9 cellular contexts compared by ENCODE assay signal in genomic region chr5:84384604-84385575, GRCh38. TPM values are rescaled to one million over a fixed set of nuclear protein-coding genes. Genes with fewer than 3 reads are reported as not detected.
A peak's percentile ranks its signal among the peaks of the same experiment; 100 is the strongest.
DNase-seq lines count a peak whose midpoint lies in the region; ATAC-seq and TF ChIP-seq lines count a peak whose summit lies in the region.
"Had no signal": no experiment of that assay in that cellular context is flagged by ENCODE, and none has a peak within 500 bp of the region (broad histone marks: within the 10 kb centered on the region; RNA-seq: fewer than 3 reads in every experiment).

TSS of gene EDIL3 (minus strand) at chr5:84384880. CDS start at chr5:84384374, 506 bp downstream.

- DNase-seq in NCI-H510A treated with DMSO at 0.1 percent for 48 hours (lab: John Stamatoyannopoulos, UW) (peak; percentile 33), NCI-H510A (lab: John Stamatoyannopoulos, UW) (no peak), adrenal gland (peak in 6 of 7 donors; percentile 34 to 60 (median 50)), left cardiac atrium (peak; percentile 40), posterior cingulate gyrus (peak; percentile 66 to 97 (median 80)), HUDEP-2 (lab: John Stamatoyannopoulos, UW; ENCODE audit: unreplicated experiment in 76 of 76) (no peak), NAMALWA (ENCODE audit: low spot score) (no peak), NCI-H526 treated with DMSO at 0.1 percent for 48 hours (lab: John Stamatoyannopoulos, UW) (no peak)

- peaks cover 16% of the 10 kb centered on the region for H3K27me3 ChIP-seq in adrenal gland
- H3K27me3 ChIP-seq: BLaER1 treated with 17β-estradiol and CSF1 and Interleukin-3, amounts not matched to agents 10 nM and 100 nM had no signal

- peak; percentile 54 to 62 for ATAC-seq in left cardiac atrium

- peak within 1 kb of the TSS in 3 of 5 donors; percentile 41 to 54 (median 51) for H3K27ac ChIP-seq in adrenal gland
- H3K27ac ChIP-seq: BLaER1 treated with 17β-estradiol and CSF1 and Interleukin-3, amounts not matched to agents 10 nM and 100 nM had no signal

- H3K4me1 ChIP-seq in adrenal gland (replicated peaks in 1 of 2) = no peaks in the 10 kb centered on the region
- H3K4me1 ChIP-seq: BLaER1 treated with 17β-estradiol and CSF1 and Interleukin-3, amounts not matched to agents 10 nM and 100 nM had no signal

- H3K36me3 ChIP-seq in adrenal gland (replicated peaks in 1 of 2) = no peaks in the 10 kb centered on the region
- H3K36me3 ChIP-seq: BLaER1 treated with 17β-estradiol and CSF1 and Interleukin-3, amounts not matched to agents 10 nM and 100 nM had no signal

- 1 to 5% (median 2%) methylated on average over 16 to 54 of the region's 54 CpGs for WGBS in adrenal gland, 4 donors

- intact Hi-C loops in adrenal gland (cut with DNase I) (loop anchor here in 1 of 2 donors (10.0 kb wide), 1 partner anchor 100 kb away; no protein-coding TSS in a partner anchor), left cardiac atrium (cut with DNase I) (no loop called here), posterior cingulate gyrus (cut with DNase I) (loop anchor here (5.0 kb wide), 2 partner anchors 93 to 187 kb away; no protein-coding TSS in a partner anchor)

- H3K4me3 ChIP-seq in adrenal gland = peak within 1 kb of the TSS in 3 of 4 donors; percentile 6 to 59 (median 41)
- H3K4me3 ChIP-seq: BLaER1 treated with 17β-estradiol and CSF1 and Interleukin-3, amounts not matched to agents 10 nM and 100 nM had no signal

- no peak for TF ChIP-seq CTCF in adrenal gland (IDR thresholded peaks at IDR 0.05)

- no peaks in the 10 kb centered on the region for H3K9me3 ChIP-seq in adrenal gland (replicated peaks in 1 of 3)

- TF ChIP-seq POLR2A in adrenal gland (IDR thresholded peaks at IDR 0.05) = peak in 1 of 2 donors; percentile 31

RNA-seq across cellular contexts. Expression of gene EDIL3, which starts in this region (rescaled TPM):
- total RNA-seq in adrenal gland (10 to 100 TPM in 7 of 8 donors, 1 to 10 TPM in 1; 8.7 to 59.7 (median 18.3) TPM), left cardiac atrium (1 to 10 TPM; 3.1 to 7.5 TPM)
- polyA plus RNA-seq in adrenal gland = 1 to 10 TPM; 5.5 to 8.8 (median 8.7) TPM

Comparison
In these comparisons a context has a peak if more than half of its experiments do, and no peak if none do; other contexts are left out.
1. DNase-seq: peak in NCI-H510A treated with DMSO at 0.1 percent for 48 hours (single experiment), adrenal gland (6 of 7), left cardiac atrium (single experiment) and posterior cingulate gyrus (10 of 10); none in NCI-H510A (single experiment), HUDEP-2 (0 of 76), NAMALWA (single experiment) and NCI-H526 treated with DMSO at 0.1 percent for 48 hours (single experiment).